20 cellular contexts compared by ENCODE assay signal in the genomic region with DNA sequence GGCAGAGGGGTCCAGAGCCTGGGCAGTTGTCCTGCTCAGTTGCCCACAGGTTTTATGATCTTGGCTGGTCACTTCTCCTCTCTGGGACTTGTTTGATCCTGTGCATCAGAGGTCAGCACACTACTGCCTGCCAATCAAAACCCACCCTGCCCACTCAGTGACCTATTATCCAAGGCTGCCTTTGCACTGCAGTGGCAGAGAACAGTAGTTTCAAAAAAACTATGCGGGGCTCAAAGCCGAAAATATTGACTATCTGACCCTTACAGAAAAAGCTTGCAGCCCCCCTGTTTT.
"Had no signal": no experiment of that assay in that cellular context is flagged by ENCODE, and none has a peak within 500 bp of the region (broad histone marks: within the 10 kb centered on the region; RNA-seq: fewer than 3 reads in every experiment).

No MANE protein-coding gene starts in this region.

- H3K27ac ChIP-seq: ascending aorta, body of pancreas, KMS-11, SK-N-MC had no signal

- DNase-seq: activated CD4-positive, alpha-beta T cell treated with anti-CD3 and anti-CD28 coated beads for 4 hours; activated effector memory CD4-positive, alpha-beta T cell treated with anti-CD3 and anti-CD28 coated beads, Interleukin-2, amount 50 U/mL, for 16 hours; activated naive CD4-positive, alpha-beta T cell treated with Interleukin-2 at 50 U/mL for 16 hours; activated naive CD8-positive, alpha-beta T cell treated with anti-CD3 and anti-CD28 coated beads, Interleukin-2, amount 50 U/mL, for 24 hours; activated T-cell treated with anti-CD3 and anti-CD28 coated beads, Interleukin-2, amount 50 U/mL, for 4 hours; amniotic stem cell; body of pancreas; central memory CD4-positive, alpha-beta T cell; NCI-H1694; NCI-H226; NCI-H526; NCI-H82; T-helper 2 cell; T1000 had no signal

- H3K4me1 ChIP-seq: body of pancreas had no signal

- H3K27ac Mint-ChIP-seq: activated naive CD4-positive, alpha-beta T cell treated with anti-CD3 and anti-CD28 coated beads, Interleukin-2, amount 50 U/mL, for 72 hours; activated naive CD8-positive, alpha-beta T cell treated with anti-CD3 and anti-CD28 coated beads, Interleukin-2, amount 50 U/mL, for 24 hours; T-cell had no signal

- H3K4me3 Mint-ChIP-seq: activated naive CD8-positive, alpha-beta T cell treated with anti-CD3 and anti-CD28 coated beads, Interleukin-2, amount 50 U/mL, for 24 hours; activated T-cell treated with anti-CD3 and anti-CD28 coated beads, Interleukin-2, amount 50 U/mL, for 4 hours; T-cell had no signal

- H3K9me3 ChIP-seq: ascending aorta, body of pancreas had no signal

- H3K36me3 Mint-ChIP-seq: activated naive CD4-positive, alpha-beta T cell treated with anti-CD3 and anti-CD28 coated beads, Interleukin-2, amount 50 U/mL, for 72 hours; T-cell had no signal

- H3K36me3 ChIP-seq: ascending aorta had no signal

- H3K4me3 ChIP-seq: ascending aorta, body of pancreas, SK-N-MC had no signal

- H3K27me3 Mint-ChIP-seq: activated naive CD8-positive, alpha-beta T cell treated with anti-CD3 and anti-CD28 coated beads, Interleukin-2, amount 50 U/mL, for 24 hours had no signal

- FAIRE-seq: bronchial epithelial cell had no signal

- H3K4me1 Mint-ChIP-seq: activated naive CD8-positive, alpha-beta T cell treated with anti-CD3 and anti-CD28 coated beads, Interleukin-2, amount 50 U/mL, for 24 hours; T-cell had no signal

- H3K27me3 ChIP-seq: ascending aorta, body of pancreas had no signal

- H3K9me3 Mint-ChIP-seq: activated naive CD4-positive, alpha-beta T cell treated with anti-CD3 and anti-CD28 coated beads, Interleukin-2, amount 50 U/mL, for 72 hours; activated naive CD8-positive, alpha-beta T cell treated with anti-CD3 and anti-CD28 coated beads, Interleukin-2, amount 50 U/mL, for 24 hours; activated T-cell treated with anti-CD3 and anti-CD28 coated beads, Interleukin-2, amount 50 U/mL, for 4 hours; T-cell had no signal

- H3K4me2 ChIP-seq: KMS-11 had no signal
